23 cellular contexts compared by ENCODE assay signal in the genomic region with DNA sequence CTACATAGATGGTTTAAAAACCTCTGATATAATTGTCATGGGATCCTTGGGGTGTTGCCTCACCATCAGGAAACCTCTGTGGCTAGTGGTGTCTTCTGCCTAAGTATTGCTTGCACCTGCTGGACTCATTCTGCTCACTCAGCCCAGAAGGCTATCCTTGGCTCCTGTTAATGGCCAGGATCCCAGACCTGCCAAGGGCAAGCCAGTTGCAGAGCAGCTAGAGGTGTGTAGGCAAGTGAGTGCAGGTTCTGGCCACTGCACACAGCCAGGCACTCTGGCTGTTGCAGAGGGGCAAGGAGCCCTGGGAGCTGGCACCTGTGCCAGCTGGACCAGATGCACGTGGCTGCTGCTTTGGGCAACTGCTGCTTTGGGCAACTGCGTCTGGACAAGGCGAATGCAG.
A peak's percentile ranks its signal among the peaks of the same experiment; 100 is the strongest.
DNase-seq lines count a peak whose midpoint lies in the region; ATAC-seq lines count a peak whose summit lies in the region.
"Had no signal": no experiment of that assay in that cellular context is flagged by ENCODE, and none has a peak within 500 bp of the region (broad histone marks: within the 10 kb centered on the region; RNA-seq: fewer than 3 reads in every experiment).

No MANE protein-coding gene starts in this region.

- no peak for ATAC-seq in GM18907 (IDR thresholded peaks at IDR 0.05; ENCODE audit: unreplicated experiment)
- ATAC-seq in HG02610 (IDR thresholded peaks at IDR 0.05; ENCODE audit: unreplicated experiment): no peak
- ATAC-seq in stimulated activated effector memory CD8-positive, alpha-beta T cell treated with anti-CD3 and anti-CD28 coated beads, Interleukin-12 subunit alpha, Interleukin-12 subunit beta, amount 100 ng/mL, for 72 hours: no peak
- ATAC-seq: A549, GM12878, GM23338, HCT116 had no signal

- H3K4me1 Mint-ChIP-seq in stimulated activated effector memory CD8-positive, alpha-beta T cell treated with anti-CD3 and anti-CD28 coated beads, Interleukin-12 subunit alpha, Interleukin-12 subunit beta, amount 100 ng/mL, for 72 hours: no peaks in the 10 kb centered on the region
- H3K4me1 Mint-ChIP-seq: CD14-positive monocyte; CD8-positive, alpha-beta memory T cell had no signal

- no peak overlapping the region for H3K4me3 Mint-ChIP-seq in stimulated activated effector memory CD8-positive, alpha-beta T cell treated with anti-CD3 and anti-CD28 coated beads, Interleukin-12 subunit alpha, Interleukin-12 subunit beta, amount 100 ng/mL, for 72 hours
- H3K4me3 Mint-ChIP-seq: CD14-positive monocyte; CD4-positive, alpha-beta T cell; CD8-positive, alpha-beta memory T cell; GM23338; H9 had no signal

- DNase-seq in NCI-H2196 treated with DMSO at 0.1 percent for 48 hours (lab: John Stamatoyannopoulos, UW; ENCODE audit: unreplicated experiment) (peak; percentile 41), RPMI8226 (peak; percentile 17), myocyte (ENCODE audit: low read depth) (peak; percentile 3), midbrain (lab: John Stamatoyannopoulos, UW) (no peak)
- DNase-seq in stimulated activated effector memory CD8-positive, alpha-beta T cell treated with anti-CD3 and anti-CD28 coated beads, Interleukin-12 subunit alpha, Interleukin-12 subunit beta, amount 100 ng/mL, for 72 hours (ENCODE audit: low spot score in 2 of 2): no peak
- DNase-seq: 8988T; ACHN; AML-193; BE2C; CD4-positive, alpha-beta T cell; CD8-positive, alpha-beta memory T cell; DMS 273 treated with DMSO at 0.1 percent for 48 hours; DMS79; EL; GDM1; H9 had no signal

- H3K27ac Mint-ChIP-seq in stimulated activated effector memory CD8-positive, alpha-beta T cell treated with anti-CD3 and anti-CD28 coated beads, Interleukin-12 subunit alpha, Interleukin-12 subunit beta, amount 100 ng/mL, for 72 hours: no peak overlapping the region
- H3K27ac Mint-ChIP-seq: CD4-positive, alpha-beta T cell; CD8-positive, alpha-beta memory T cell; GM23338 had no signal

- no peaks in the 10 kb centered on the region for H3K36me3 Mint-ChIP-seq in stimulated activated effector memory CD8-positive, alpha-beta T cell treated with anti-CD3 and anti-CD28 coated beads, Interleukin-12 subunit alpha, Interleukin-12 subunit beta, amount 100 ng/mL, for 72 hours
- H3K36me3 Mint-ChIP-seq: CD14-positive monocyte; CD8-positive, alpha-beta memory T cell had no signal

- H3K9me3 Mint-ChIP-seq in stimulated activated effector memory CD8-positive, alpha-beta T cell treated with anti-CD3 and anti-CD28 coated beads, Interleukin-12 subunit alpha, Interleukin-12 subunit beta, amount 100 ng/mL, for 72 hours: peaks cover 14% of the 10 kb centered on the region
- H3K9me3 Mint-ChIP-seq: CD14-positive monocyte, GM23338 had no signal

Comparison
In these comparisons a context has a peak if more than half of its experiments do, and no peak if none do; other contexts are left out.
1. DNase-seq: peak in NCI-H2196 treated with DMSO at 0.1 percent for 48 hours (single experiment), RPMI8226 (single experiment) and myocyte (single experiment); none in midbrain (single experiment) and stimulated activated effector memory CD8-positive, alpha-beta T cell treated with anti-CD3 and anti-CD28 coated beads, Interleukin-12 subunit alpha, Interleukin-12 subunit beta, amount 100 ng/mL, for 72 hours (0 of 2).